Comparison of ENCODE assay signal across 13 cellular contexts in genomic region chr20:25408890-25409289, GRCh38. TPM values are rescaled to one million over a fixed set of nuclear protein-coding genes. Genes with fewer than 3 reads are reported as not detected.
A peak's percentile ranks its signal among the peaks of the same experiment; 100 is the strongest.
DNase-seq lines count a peak whose midpoint lies in the region; ATAC-seq, FAIRE-seq and TF ChIP-seq lines count a peak whose summit lies in the region.
"Had no signal": no experiment of that assay in that cellular context is flagged by ENCODE, and none has a peak within 500 bp of the region (broad histone marks: within the 10 kb centered on the region; RNA-seq: fewer than 3 reads in every experiment).

No MANE protein-coding gene starts in this region.

- no peak overlapping the region for H3K9ac ChIP-seq in fibroblast of lung (ENCODE audit: insufficient read depth, low read length)

- no peak for TF ChIP-seq CTCF in A549 (IDR thresholded peaks at IDR 0.05)
- TF ChIP-seq CTCF in GM12865 (IDR thresholded peaks at IDR 0.05; ENCODE audit: insufficient read depth, low read depth, low read length, missing control alignments) = no peak
- no peak for TF ChIP-seq CTCF in fibroblast of lung (conservative IDR thresholded peaks at IDR 0.05 in 1 of 2, IDR thresholded peaks at IDR 0.05 in 1 of 2; ENCODE audit: low read depth in 1 of 2, low read length in 2 of 2)
- no peak for TF ChIP-seq CTCF in GM20000 (IDR thresholded peaks at IDR 0.05; ENCODE audit: extremely low read depth, missing control alignments)
- TF ChIP-seq CTCF in tibial artery (IDR thresholded peaks at IDR 0.05) = no peak

- intact Hi-C loops in tibial artery (cut with DNase I; ENCODE audit: low total_unique reads) = loop anchor here (5.0 kb wide), 1 partner anchor 417 kb away; the partner anchor contains the start of gene APMAP

- peak overlapping the region; percentile 85 to 90; a peak in 4 of 6 replicates for H3K27ac ChIP-seq in A549
- no peak overlapping the region for H3K27ac ChIP-seq in SJSA1
- no peak overlapping the region for H3K27ac ChIP-seq in fibroblast of lung (ENCODE audit: insufficient read depth, low read length)
- H3K27ac ChIP-seq in tibial artery = no peak overlapping the region
- no peak overlapping the region for H3K27ac ChIP-seq in effector memory CD4-positive, alpha-beta T cell (ENCODE audit: insufficient read depth, low read length, poor library complexity, severe bottlenecking)
- H3K27ac ChIP-seq: tibial nerve, WERI-Rb-1 had no signal

- no peak for TF ChIP-seq POLR2A in A549 (IDR thresholded peaks at IDR 0.05; ENCODE audit: low read length)

- peaks cover 17% of the 10 kb centered on the region for H3K4me1 ChIP-seq in A549
- H3K4me1 ChIP-seq in SJSA1 (replicated peaks) = peaks cover 14% of the 10 kb centered on the region
- peaks cover 5% of the 10 kb centered on the region for H3K4me1 ChIP-seq in fibroblast of lung (ENCODE audit: control insufficient read depth, extremely low read depth, insufficient read depth, low read length)
- H3K4me1 ChIP-seq in tibial artery = peaks cover 0 to 17% (median 10%) of the 10 kb centered on the region in 4 donors
- no peaks in the 10 kb centered on the region for H3K4me1 ChIP-seq in effector memory CD4-positive, alpha-beta T cell (ENCODE audit: control insufficient read depth, insufficient read depth, low read length, poor library complexity, severe bottlenecking)

- 86% methylated on average over 5 of the region's 5 CpGs for WGBS in A549 (ENCODE audit: missing lambda C conversion rate)

- TF ChIP-seq EP300 in A549 (IDR thresholded peaks at IDR 0.05) = no peak

- H3K9me3 ChIP-seq in A549 = peaks cover 7% of the 10 kb centered on the region
- no peaks in the 10 kb centered on the region for H3K9me3 ChIP-seq in SJSA1 (replicated peaks)
- no peaks in the 10 kb centered on the region for H3K9me3 ChIP-seq in fibroblast of lung (ENCODE audit: control insufficient read depth, insufficient read depth, low read depth, low read length)
- H3K9me3 ChIP-seq in tibial artery = no peaks in the 10 kb centered on the region
- H3K9me3 ChIP-seq in effector memory CD4-positive, alpha-beta T cell (ENCODE audit: control insufficient read depth, low read length) = no peaks in the 10 kb centered on the region
- H3K9me3 ChIP-seq: tibial nerve had no signal

- peak overlapping the region; percentile 93 for H3K4me2 ChIP-seq in A549
- peak overlapping the region; percentile 81 for H3K4me2 ChIP-seq in fibroblast of lung (ENCODE audit: extremely low read depth, insufficient read depth, low read length)

- H3K36me3 ChIP-seq in SJSA1 (peaks cover 38% of the 10 kb centered on the region), fibroblast of lung (ENCODE audit: control insufficient read depth, insufficient read depth, low read length) (no peaks in the 10 kb centered on the region), tibial artery (no peaks in the 10 kb centered on the region)
- no peaks in the 10 kb centered on the region for H3K36me3 ChIP-seq in effector memory CD4-positive, alpha-beta T cell (ENCODE audit: control insufficient read depth, insufficient read depth, low read length)
- H3K36me3 ChIP-seq: tibial nerve had no signal

- POLR2A ChIA-PET in A549 (lab: Yijun Ruan, JAX) = interaction anchor here (0.8 kb wide), 1 partner anchor 18 kb away, joined by 3 read pairs; the partner anchor contains the start of gene ABHD12

- H4K20me1 ChIP-seq in fibroblast of lung (ENCODE audit: control insufficient read depth, extremely low read depth, insufficient read depth, low read length) = no peaks in the 10 kb centered on the region

- H2AFZ ChIP-seq in fibroblast of lung (ENCODE audit: low read length) = no peak overlapping the region

- no peak for ATAC-seq in A549
- no peak for ATAC-seq in GM18520 (IDR thresholded peaks at IDR 0.05; ENCODE audit: unreplicated experiment)

- peaks cover 30% of the 10 kb centered on the region for H3K79me2 ChIP-seq in fibroblast of lung (ENCODE audit: control insufficient read depth, insufficient read depth, low read length)

- no peak for TF ChIP-seq RAD21 in A549 (conservative IDR thresholded peaks at IDR 0.05 in 1 of 2, IDR thresholded peaks at IDR 0.05 in 1 of 2)

- CTCF ChIA-PET in A549 (lab: Yijun Ruan, JAX) = interaction anchor here (1.0 to 4.4 kb wide), 13 partner anchors 9 to 414 kb away, joined by 3 to 44 read pairs (median 3); no protein-coding TSS in a partner anchor

- no peak for FAIRE-seq in A549 (lab: Jason Lieb, UNC)
- FAIRE-seq: bronchial epithelial cell had no signal

- no peak for DNase-seq in A549 (ENCODE audit: low read depth in 1 of 2, low spot score in 1 of 2)
- no peak for DNase-seq in GM12865 (ENCODE audit: low read depth)
- DNase-seq in SJSA1 (ENCODE audit: low read depth in 1 of 2, low spot score in 2 of 2) = peak in 1 of 2 experiments; percentile 30
- no peak for DNase-seq in fibroblast of lung (ENCODE audit: low read depth in 2 of 2)
- DNase-seq in GM20000 (ENCODE audit: low spot score) = no peak
- no peak for DNase-seq in tibial artery
- no peak for DNase-seq in effector memory CD4-positive, alpha-beta T cell
- DNase-seq: Calu3, HCEC 1CT, WERI-Rb-1 had no signal

- H3K4me3 ChIP-seq in A549 = peak overlapping the region; percentile 81
- H3K4me3 ChIP-seq in GM12865 (ENCODE audit: low read depth, low read length) = peak overlapping the region; percentile 62
- H3K4me3 ChIP-seq in SJSA1 = peak overlapping the region; percentile 73
- H3K4me3 ChIP-seq in fibroblast of lung (replicated peaks in 1 of 4; ENCODE audit: control extremely low read depth in 1 of 4, insufficient read depth in 1 of 4, low read depth in 3 of 4, low read length in 4 of 4) = peak overlapping the region in 2 of 4 experiments; percentile 83 to 93
- no peak overlapping the region for H3K4me3 ChIP-seq in tibial artery
- H3K4me3 ChIP-seq in effector memory CD4-positive, alpha-beta T cell (ENCODE audit: insufficient read depth, low read depth, low read length, poor library complexity, severe bottlenecking) = no peak overlapping the region

- no peaks in the 10 kb centered on the region for H3K27me3 ChIP-seq in SJSA1 (replicated peaks)
- no peaks in the 10 kb centered on the region for H3K27me3 ChIP-seq in fibroblast of lung (ENCODE audit: control insufficient read depth, insufficient read depth, low read length)
- H3K27me3 ChIP-seq in tibial artery = no peaks in the 10 kb centered on the region
- H3K27me3 ChIP-seq in effector memory CD4-positive, alpha-beta T cell (replicated peaks; ENCODE audit: control insufficient read depth, insufficient read depth, low read length, poor library complexity, severe bottlenecking) = no peaks in the 10 kb centered on the region
- H3K27me3 ChIP-seq: tibial nerve had no signal

TF ChIP-seq in A549, 52 proteins besides CTCF, POLR2A, EP300 and RAD21:
- TF ChIP-seq USF2 (IDR thresholded peaks at IDR 0.05) (peak; percentile 27; the same call in 1 of the 2 replicates), HDAC2 (IDR thresholded peaks at IDR 0.05) (no peak)

RNA-seq across cellular contexts. Expression of gene GINS1, which starts 1.4 kb away (rescaled TPM):
- 33.5 and 46.4 TPM in 2 replicates for polyA plus RNA-seq in A549 (2011; rRNA removed)
- 17.7 and 19.7 TPM in 2 replicates for polyA plus RNA-seq in A549 (2012; cell fraction: cytosol; rRNA removed)
- 7.6 and 19.9 TPM in 2 replicates for polyA plus RNA-seq in A549 (2012; cell fraction: nucleus; rRNA removed)
- 30.7 to 34.2 TPM (median 33.6 TPM) in 3 replicates for polyA plus RNA-seq in A549 (2017; fragmentation: RNase III; extraction: RNeasy Plus Mini Kit Qiagen cat#74134 plus additional on column Dnase treatment)
- 23.7 and 28.4 TPM in 2 replicates for polyA minus RNA-seq in A549 (2011; rRNA and poly(A)+ RNA removed)
- total RNA-seq in SJSA1 (2014; rRNA removed; shearing (Covaris generic)) = 42.5 and 49.5 TPM in 2 replicates
- 1.3 and 3.0 TPM in 2 replicates for total RNA-seq in fibroblast of lung
- 5.6 and 13.5 TPM in 2 replicates for polyA plus RNA-seq in fibroblast of lung
- polyA plus RNA-seq in fibroblast of lung (2012) = 3.5 and 9.7 TPM in 2 replicates
- 1.7 and 4.6 TPM in 2 replicates for polyA minus RNA-seq in fibroblast of lung (ENCODE audit: low replicate concordance)

RNA-seq across cellular contexts. Expression of gene ABHD12, which starts 18.3 kb away (rescaled TPM):
- polyA plus RNA-seq in A549 (2011; rRNA removed) (54.3 and 59.1 TPM in 2 replicates), A549 (2017; fragmentation: RNase III; extraction: RNeasy Plus Mini Kit Qiagen cat#74134 plus additional on column Dnase treatment) (87.3 to 101 TPM (median 96.4 TPM) in 3 replicates), fibroblast of lung (52.9 and 84.6 TPM in 2 replicates)
- polyA plus RNA-seq in A549 (2012; cell fraction: cytosol; rRNA removed) = 55.8 and 64.5 TPM in 2 replicates
- polyA plus RNA-seq in A549 (2012; cell fraction: nucleus; rRNA removed) = 48.3 and 57.5 TPM in 2 replicates
- 63.7 and 69.5 TPM in 2 replicates for polyA minus RNA-seq in A549 (2011; rRNA and poly(A)+ RNA removed)
- 70.9 and 117 TPM in 2 replicates for total RNA-seq in SJSA1 (2014; rRNA removed; shearing (Covaris generic))
- 45.7 and 79.1 TPM in 2 replicates for total RNA-seq in fibroblast of lung
- 82.8 and 88.6 TPM in 2 replicates for polyA plus RNA-seq in fibroblast of lung (2012)
- polyA minus RNA-seq in fibroblast of lung (ENCODE audit: low replicate concordance) = 86.2 and 110 TPM in 2 replicates

Comparison
In these comparisons a context has a peak if more than half of its experiments do, and no peak if none do; other contexts are left out.
1. H3K27ac ChIP-seq: peak in A549 (2 of 2); none in SJSA1 (single experiment), fibroblast of lung (single experiment), tibial artery (0 of 2) and effector memory CD4-positive, alpha-beta T cell (single experiment).
2. H3K4me3 ChIP-seq: peak in A549 (single experiment), GM12865 (single experiment) and SJSA1 (single experiment); none in tibial artery (0 of 2) and effector memory CD4-positive, alpha-beta T cell (single experiment).
3. RNA of gene GINS1, which starts 1.4 kb away (total RNA-seq): 42.5 to 49.5 TPM in SJSA1; 1.3 to 3.0 TPM in fibroblast of lung; every median in the first group is over 10 times any median in the second.